ENCODE assay signal across 30 cellular contexts in genomic region chr4:99186029-99186428, GRCh38. TPM values are rescaled to one million over a fixed set of nuclear protein-coding genes. Genes with fewer than 3 reads are reported as not detected.
"Had no signal": no experiment of that assay in that cellular context is flagged by ENCODE, and none has a peak within 500 bp of the region (broad histone marks: within the 10 kb centered on the region; RNA-seq: fewer than 3 reads in every experiment).

No MANE protein-coding gene starts in this region.

- H3K9me3 ChIP-seq: suprapubic skin, testis, thoracic aorta, thyroid gland, tibial artery, transverse colon, upper lobe of right lung, uterus, vagina had no signal

- H3K27ac ChIP-seq: stomach, suprapubic skin, testis, thoracic aorta, thyroid gland, tibial artery, tibial nerve, transverse colon, upper lobe of left lung, upper lobe of right lung, uterus, vagina had no signal

- FAIRE-seq: urothelium cell line had no signal

- H3K4me3 ChIP-seq: stomach, suprapubic skin, testis, thoracic aorta, thyroid gland, tibial artery, tibial nerve, transverse colon, upper lobe of left lung, upper lobe of right lung, uterus, vagina had no signal

- H3K27me3 ChIP-seq: stomach, suprapubic skin, testis, thyroid gland, tibial artery, tibial nerve, transverse colon, upper lobe of left lung, upper lobe of right lung, uterus, vagina had no signal

- H3K4me1 ChIP-seq: stomach, testis, thyroid gland, tibial artery, transverse colon, uterus, vagina had no signal

- DNase-seq: stimulated activated CD4-positive, alpha-beta T cell treated with anti-CD3 and anti-CD28 coated beads, Interleukin-2, amount 100 ng/mL, for 48 hours; stimulated activated CD4-positive, alpha-beta T cell treated with anti-CD3 and anti-CD28 coated beads, Interleukin-4, amount 100 ng/mL, for 1 hour; stimulated activated CD4-positive, alpha-beta T cell treated with anti-CD3 and anti-CD28 coated beads, Interleukin-4, amount 100 ng/mL, for 24 hours; stimulated activated CD4-positive, alpha-beta T cell treated with anti-CD3 and anti-CD28 coated beads, Interleukin-4, amount 100 ng/mL, for 4 hours; stimulated activated CD8-positive, alpha-beta memory T cell treated with anti-CD3 and anti-CD28 coated beads, Interleukin-4, amount 100 ng/mL, for 48 hours; stimulated activated naive B cell treated with anti-CD40 and anti-IgM and Interleukin-4, amounts not matched to agents 10 μg/mL and 1 μg/mL and 100 μg/mL, for 72 hours; stimulated activated naive CD4-positive, alpha-beta T cell; stimulated activated naive CD4-positive, alpha-beta T cell treated with Interleukin-2 at 50 U/mL for 16 hours; stimulated activated naive CD8-positive, alpha-beta T cell treated with anti-CD3 and anti-CD28 coated beads, Interleukin-15, amount 100 ng/mL, for 72 hours; stimulated activated naive CD8-positive, alpha-beta T cell treated with anti-CD3 and anti-CD28 coated beads, Interleukin-15, Interleukin-2, amounts not matched to agents 100 U/mL and 50 U/mL, for 24 hours; stomach; substantia nigra; testis; thyroid gland; tibial artery; transverse colon; trophoblast cell; upper lobe of left lung; upper lobe of right lung; uterus had no signal

- H3K36me3 ChIP-seq: stomach, suprapubic skin, thoracic aorta, thyroid gland, tibial artery, transverse colon, upper lobe of left lung, upper lobe of right lung, uterus, vagina had no signal

- ATAC-seq: stimulated activated effector memory CD8-positive, alpha-beta T cell treated with anti-CD3 and anti-CD28 coated beads, Interleukin-12 subunit alpha, Interleukin-12 subunit beta, amount 100 ng/mL, for 72 hours; stimulated activated memory B cell treated with anti-CD40 and anti-IgM and Interleukin-4, amounts not matched to agents 10 μg/mL and 1 μg/mL and 100 μg/mL, for 72 hours; stimulated activated naive B cell treated with anti-CD40 and anti-IgM and Interleukin-4, amounts not matched to agents 10 μg/mL and 1 μg/mL and 100 μg/mL, for 72 hours; stimulated activated naive CD8-positive, alpha-beta T cell treated with anti-CD3 and anti-CD28 coated beads, Interleukin-15, amount 100 ng/mL, for 72 hours; stimulated activated naive CD8-positive, alpha-beta T cell treated with anti-CD3 and anti-CD28 coated beads, Interleukin-15, Interleukin-2, amounts not matched to agents 100 U/mL and 50 U/mL, for 24 hours; upper lobe of right lung had no signal

RNA-seq across cellular contexts. Expression of gene ADH6, which starts 33.0 kb away (rescaled TPM):
- total RNA-seq: subcutaneous adipose tissue, temporal lobe, tibial nerve, vagina had no signal

RNA-seq across cellular contexts. Expression of gene ADH4, which starts 41.9 kb away (rescaled TPM):
- total RNA-seq: temporal lobe, testis, urinary bladder had no signal
